1 cellular context compared by ENCODE assay signal in genomic region chr3:62708642-62709041, GRCh38.
TF ChIP-seq lines count a peak whose summit lies in the region.

No MANE protein-coding gene starts in this region.

TF ChIP-seq in H1, 55 proteins besides CTCF, POLR2A, EP300 and RAD21 (continued from another document):
- TF ChIP-seq ATF3 (IDR thresholded peaks at IDR 0.05; ENCODE audit: insufficient read depth, low read depth, low read length) (no peak), POU5F1 (IDR thresholded peaks at IDR 0.05; ENCODE audit: low read depth, low read length) (no peak), TBP (IDR thresholded peaks at IDR 0.05; ENCODE audit: low read depth, low read length) (no peak), CBX8 (IDR thresholded peaks at IDR 0.05; ENCODE audit: borderline replicate concordance, low read depth, low read length) (no peak), SUZ12 (IDR thresholded peaks at IDR 0.05; ENCODE audit: low read length) (no peak), CTBP2 (IDR thresholded peaks at IDR 0.05; ENCODE audit: borderline replicate concordance, insufficient read depth, insufficient read length, low read length) (no peak), HDAC2 (IDR thresholded peaks at IDR 0.05; ENCODE audit: borderline replicate concordance in 1 of 2, low read depth in 2 of 2, low read length in 2 of 2) (no peak)
